Comparison of ENCODE assay signal across 8 cellular contexts in the genomic region with DNA sequence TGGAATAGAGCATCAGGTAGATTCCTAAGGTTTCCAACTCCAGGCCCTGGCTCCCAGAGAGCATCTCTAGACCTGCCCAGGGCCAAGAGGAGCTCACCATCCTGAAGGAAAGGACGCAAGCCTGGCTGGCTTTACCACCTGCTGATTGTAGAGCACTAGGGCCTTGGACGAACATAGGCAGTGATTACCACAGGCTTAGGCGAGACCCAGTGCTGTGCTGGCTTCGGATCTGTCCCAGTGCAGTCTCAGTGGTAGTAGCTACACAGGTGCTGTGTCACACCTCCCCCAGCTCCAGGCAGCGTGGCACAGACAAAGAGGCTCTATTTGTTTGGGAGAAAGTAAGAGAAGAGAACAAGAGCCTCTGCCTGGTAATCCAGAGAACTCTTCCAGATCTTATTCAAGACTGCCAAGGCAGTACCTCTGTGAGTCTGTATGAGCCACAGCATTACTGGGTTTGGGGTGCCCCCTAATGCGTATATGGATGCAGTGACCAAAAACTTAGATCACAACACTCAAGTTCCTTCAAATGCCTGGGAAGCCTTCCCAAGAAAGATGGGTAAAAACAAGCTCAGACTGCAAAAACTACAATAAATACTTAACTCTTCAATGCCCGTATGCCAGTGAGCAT. TPM values are rescaled to one million over a fixed set of nuclear protein-coding genes. Genes with fewer than 3 reads are reported as not detected.
DNase-seq lines count a peak whose midpoint lies in the region; ATAC-seq and TF ChIP-seq lines count a peak whose summit lies in the region.

No MANE protein-coding gene starts in this region.

- CTCF ChIA-PET in activated CD4-positive, alpha-beta memory T cell treated with anti-CD3 and anti-CD28 coated beads for 36 hours (lab: Charles Lee) = interaction anchor here (0.6 to 2.4 kb wide), 12 partner anchors 9 to 210 kb away, joined by 3 to 25 read pairs (median 4); partner anchors contain the start of gene ISG20

- H3K27me3 ChIP-seq in right atrium auricular region = no peaks in the 10 kb centered on the region

- no peak overlapping the region for H3K4me3 Mint-ChIP-seq in activated CD4-positive, alpha-beta memory T cell treated with anti-CD3 and anti-CD28 coated beads for 36 hours
- no peak overlapping the region for H3K4me3 Mint-ChIP-seq in type B pancreatic cell

- no peaks in the 10 kb centered on the region for H3K9me3 ChIP-seq in right atrium auricular region

- peaks cover 19% of the 10 kb centered on the region for H3K4me1 Mint-ChIP-seq in activated CD4-positive, alpha-beta memory T cell treated with anti-CD3 and anti-CD28 coated beads for 36 hours (ENCODE audit: low read depth)
- H3K4me1 Mint-ChIP-seq in type B pancreatic cell (ENCODE audit: unreplicated experiment) = no peaks in the 10 kb centered on the region

- no peak overlapping the region for H3K27ac ChIP-seq in right atrium auricular region

- no peaks in the 10 kb centered on the region for H3K36me3 ChIP-seq in right atrium auricular region

- POLR2A ChIA-PET in activated CD4-positive, alpha-beta memory T cell treated with anti-CD3 and anti-CD28 coated beads for 36 hours (lab: Charles Lee) = no interaction called here

- no peaks in the 10 kb centered on the region for H3K9me3 Mint-ChIP-seq in activated CD4-positive, alpha-beta memory T cell treated with anti-CD3 and anti-CD28 coated beads for 36 hours
- no peaks in the 10 kb centered on the region for H3K9me3 Mint-ChIP-seq in type B pancreatic cell

- no peak overlapping the region for H3K27ac Mint-ChIP-seq in activated CD4-positive, alpha-beta memory T cell treated with anti-CD3 and anti-CD28 coated beads for 36 hours
- H3K27ac Mint-ChIP-seq in type B pancreatic cell = no peak overlapping the region

- ATAC-seq in Right ventricle myocardium inferior = no peak
- ATAC-seq in HG03139 (IDR thresholded peaks at IDR 0.05; ENCODE audit: unreplicated experiment) = no peak

- H3K36me3 Mint-ChIP-seq in activated CD4-positive, alpha-beta memory T cell treated with anti-CD3 and anti-CD28 coated beads for 36 hours = no peaks in the 10 kb centered on the region
- H3K36me3 Mint-ChIP-seq in type B pancreatic cell = no peaks in the 10 kb centered on the region

- peak in 1 of 2 donors; percentile 29 for TF ChIP-seq CTCF in right atrium auricular region (IDR thresholded peaks at IDR 0.05)
- no peak for TF ChIP-seq CTCF in type B pancreatic cell (conservative IDR thresholded peaks at IDR 0.05)

- H3K27me3 Mint-ChIP-seq in activated CD4-positive, alpha-beta memory T cell treated with anti-CD3 and anti-CD28 coated beads for 36 hours = peaks cover 4% of the 10 kb centered on the region
- H3K27me3 Mint-ChIP-seq in type B pancreatic cell = peaks cover 17% of the 10 kb centered on the region

- intact Hi-C loops in Right ventricle myocardium inferior (cut with DNase I) (loop anchor here (5.0 kb wide), 1 partner anchor 42 kb away; the partner anchor contains the start of gene AEN), cardiac septum (cut with DNase I) (no loop called here)
- intact Hi-C loops in activated CD4-positive, alpha-beta memory T cell treated with anti-CD3 and anti-CD28 coated beads for 36 hours (cut with micrococcal nuclease) = loop anchor here (1.0 kb wide), 2 partner anchors 26 to 40 kb away; no protein-coding TSS in a partner anchor

- DNase-seq in Right ventricle myocardium inferior (ENCODE audit: missing footprints) (peak; percentile 54), cardiac septum (ENCODE audit: low spot score) (no peak), right atrium auricular region (ENCODE audit: low spot score) (peak; percentile 50), type B pancreatic cell (ENCODE audit: extremely low spot score, unreplicated experiment) (peak; percentile 20), iPS-NIHi11 (ENCODE audit: low spot score) (no peak), NCI-H1092 treated with DMSO at 0.1 percent for 48 hours (lab: John Stamatoyannopoulos, UW) (no peak)
- peak; percentile 67 for DNase-seq in activated CD4-positive, alpha-beta memory T cell treated with anti-CD3 and anti-CD28 coated beads for 36 hours

- no peak overlapping the region for H3K4me3 ChIP-seq in right atrium auricular region

- no peaks in the 10 kb centered on the region for H3K4me1 ChIP-seq in right atrium auricular region

RNA-seq across cellular contexts. Expression of gene ISG20, which starts 25.4 kb away (rescaled TPM):
- total RNA-seq in Right ventricle myocardium inferior = 1.8 TPM
- 3.9 TPM for total RNA-seq in cardiac septum
- total RNA-seq in activated CD4-positive, alpha-beta memory T cell treated with anti-CD3 and anti-CD28 coated beads for 36 hours = 10 to 100 TPM; 68.2 to 74.5 TPM
- 10 to 100 TPM in 1 of 2 donors, 1 to 10 TPM in 1; 2.3 to 11.1 TPM for total RNA-seq in right atrium auricular region
- 4.9 and 7.9 TPM in 2 replicates for total RNA-seq in type B pancreatic cell (ENCODE audit: low replicate concordance)

RNA-seq across cellular contexts. Expression of gene AEN, which starts 43.1 kb away (rescaled TPM):
- total RNA-seq in Right ventricle myocardium inferior (12.0 TPM), cardiac septum (8.7 TPM), right atrium auricular region (1 to 10 TPM; 5.1 to 8.0 TPM), type B pancreatic cell (ENCODE audit: low replicate concordance) (48.9 and 62.9 TPM in 2 replicates)
- total RNA-seq in activated CD4-positive, alpha-beta memory T cell treated with anti-CD3 and anti-CD28 coated beads for 36 hours = 10 to 100 TPM; 55.5 to 55.7 TPM

Comparison
In these comparisons a context has a peak if more than half of its experiments do, and no peak if none do; other contexts are left out.
1. DNase-seq: peak in Right ventricle myocardium inferior (single experiment), activated CD4-positive, alpha-beta memory T cell treated with anti-CD3 and anti-CD28 coated beads for 36 hours (single experiment), right atrium auricular region (single experiment) and type B pancreatic cell (single experiment); none in cardiac septum (single experiment), iPS-NIHi11 (single experiment) and NCI-H1092 treated with DMSO at 0.1 percent for 48 hours (single experiment).